Comparison of ENCODE assay signal across 11 cellular contexts in the genomic region with DNA sequence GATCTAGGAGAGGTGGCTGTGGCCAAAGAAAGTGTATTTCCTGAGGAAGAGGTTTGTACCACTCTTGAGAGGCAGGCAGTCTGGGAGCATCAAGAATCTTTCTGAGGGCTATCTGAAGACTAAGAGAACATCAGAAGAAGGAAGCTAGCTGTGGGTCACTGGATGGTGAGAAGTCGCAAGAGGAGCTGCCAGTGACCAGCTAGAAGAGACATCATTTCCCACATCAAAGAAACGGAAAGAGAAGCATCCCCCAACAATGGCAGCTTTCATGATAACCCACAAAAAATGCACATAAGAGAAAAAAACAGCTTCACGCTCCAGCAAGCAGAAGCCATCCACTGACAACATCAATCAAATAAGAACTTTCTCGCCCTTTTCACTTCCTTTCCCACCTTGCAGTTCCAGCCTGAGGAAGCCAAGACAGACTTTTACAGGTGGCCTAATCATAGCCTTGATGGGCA. TPM values are rescaled to one million over a fixed set of nuclear protein-coding genes. Genes with fewer than 3 reads are reported as not detected.
DNase-seq lines count a peak whose midpoint lies in the region; ATAC-seq and TF ChIP-seq lines count a peak whose summit lies in the region.
"Had no signal": no experiment of that assay in that cellular context is flagged by ENCODE, and none has a peak within 500 bp of the region (broad histone marks: within the 10 kb centered on the region; RNA-seq: fewer than 3 reads in every experiment).

No MANE protein-coding gene starts in this region.

- H3K4me1 ChIP-seq in A673 (ENCODE audit: insufficient read depth, low read length, poor library complexity, severe bottlenecking), result no peaks in the 10 kb centered on the region

- peaks cover 0 to 6% (median 4%) of the 10 kb centered on the region in 6 donors for H3K9me3 Mint-ChIP-seq in immature natural killer cell

- intact Hi-C loops in A673 (cut with micrococcal nuclease; ENCODE audit: unreplicated experiment), result no loop called here

- POLR2A ChIA-PET in A673 (lab: Charles Lee; ENCODE audit: low non-redundant PET), result no interaction called here

- ATAC-seq in GM18520 (IDR thresholded peaks at IDR 0.05; ENCODE audit: unreplicated experiment) (peak; percentile 57), GM21529 (IDR thresholded peaks at IDR 0.05; ENCODE audit: unreplicated experiment) (peak; percentile 77), HG03558 (IDR thresholded peaks at IDR 0.05; ENCODE audit: extremely low read depth, unreplicated experiment) (peak; percentile 60)

- H3K27me3 Mint-ChIP-seq in immature natural killer cell (ENCODE audit: low read depth in 3 of 3), result peaks cover 2 to 3% (median 3%) of the 10 kb centered on the region in 3 donors

- H3K27me3 ChIP-seq in A673 (replicated peaks; ENCODE audit: insufficient read depth, low read depth, low read length, poor library complexity), result no peaks in the 10 kb centered on the region
- no peaks in the 10 kb centered on the region for H3K27me3 ChIP-seq in H7 (ENCODE audit: control insufficient read depth, insufficient read depth, low read length)

- no peak for TF ChIP-seq CTCF in A673 (conservative IDR thresholded peaks at IDR 0.05; ENCODE audit: low read depth, low read length)

- CTCF ChIA-PET in A673 (lab: Charles Lee), result no interaction called here

- H3K36me3 ChIP-seq in A673 (ENCODE audit: insufficient read depth, low read length, poor library complexity, severe bottlenecking) (no peaks in the 10 kb centered on the region), H7 (replicated peaks; ENCODE audit: control insufficient read depth, insufficient read depth, low read length) (no peaks in the 10 kb centered on the region)

- H3K4me1 Mint-ChIP-seq in immature natural killer cell, result peaks cover 56 to 66% of the 10 kb centered on the region in 2 donors

- DNase-seq in immature natural killer cell (peak; percentile 74 to 80 (median 74)), caudate nucleus (lab: John Stamatoyannopoulos, UW) (no peak), DMS 273 (lab: John Stamatoyannopoulos, UW; ENCODE audit: unreplicated experiment) (no peak), A673 (ENCODE audit: low spot score) (no peak), H7 (no peak)
- DNase-seq: IMR-90, OCI-M1 had no signal

- H3K27ac ChIP-seq in caudate nucleus (ENCODE audit: low read depth, low read length) (no peak overlapping the region), A673 (ENCODE audit: low read depth, low read length, poor library complexity, severe bottlenecking) (no peak overlapping the region)

- H3K27ac Mint-ChIP-seq in immature natural killer cell, result peak overlapping the region; percentile 74 to 96 (median 86)

- H3K9me3 ChIP-seq in A673 (ENCODE audit: low read depth, low read length, poor library complexity, severe bottlenecking), result no peaks in the 10 kb centered on the region

- no TSS peak for BruUV-seq in A673 (replicated peaks; lab: Mats Ljungman, UMichigan)

- H3K36me3 Mint-ChIP-seq in immature natural killer cell, result no peaks in the 10 kb centered on the region

- H3K4me3 ChIP-seq in A673 (ENCODE audit: low read depth, low read length, poor library complexity, severe bottlenecking), result no peak overlapping the region
- no peak overlapping the region for H3K4me3 ChIP-seq in H7 (ENCODE audit: insufficient read depth, low read depth, low read length)
- H3K4me3 ChIP-seq: lung had no signal

- H3K4me3 Mint-ChIP-seq in immature natural killer cell, result peak overlapping the region; percentile 47 to 78 (median 66)

RNA-seq across cellular contexts. Expression of a gene that starts 25.0 kb away (rescaled TPM):
- polyA plus RNA-seq in immature natural killer cell, result 100 to 1,000 TPM in 1 of 3 donors, 10 to 100 TPM in 2; 57.3 to 138 (median 70.9) TPM
- total RNA-seq in A673 (2021), result 60.5 and 65.9 TPM in 2 replicates
- 31.0 and 45.9 TPM in 2 replicates for total RNA-seq in H7 (2014; rRNA removed; shearing (Covaris generic))

Comparison
In these comparisons a context has a peak if more than half of its experiments do, and no peak if none do; other contexts are left out.
1. DNase-seq: peak in immature natural killer cell (3 of 3); none in caudate nucleus (0 of 61), DMS 273 (single experiment), A673 (single experiment) and H7 (single experiment).
2. Peak in every context shown above with its lines, with median percentiles within 50 percentile points of each other: ATAC-seq.